8 cellular contexts compared by ENCODE assay signal in genomic region chr2:203814661-203815540, GRCh38. TPM values are rescaled to one million over a fixed set of nuclear protein-coding genes. Genes with fewer than 3 reads are reported as not detected.
DNase-seq lines count a peak whose midpoint lies in the region; ATAC-seq and TF ChIP-seq lines count a peak whose summit lies in the region.

No MANE protein-coding gene starts in this region.

- peak; percentile 78 for ATAC-seq in GM18499 (IDR thresholded peaks at IDR 0.05; ENCODE audit: insufficient read depth, unreplicated experiment)
- peak; percentile 90 for ATAC-seq in HG02973 (IDR thresholded peaks at IDR 0.05; ENCODE audit: unreplicated experiment)

- intact Hi-C loops in A673 (cut with micrococcal nuclease; ENCODE audit: unreplicated experiment) (loop anchor here (2.0 to 10.0 kb wide), 4 partner anchors 333 to 1226 kb away; no protein-coding TSS in a partner anchor), MCF 10A (cut with micrococcal nuclease) (loop anchor here (1.0 to 10.0 kb wide), 9 partner anchors 94 to 1242 kb away; partner anchors contain the start of gene RAPH1)

- no peak overlapping the region for H3K4me3 ChIP-seq in A673 (ENCODE audit: low read depth, low read length, poor library complexity, severe bottlenecking)

- H3K27me3 Mint-ChIP-seq in T-helper 1 cell treated with Interleukin-12 subunit alpha and Interleukin-12 subunit beta and Interleukin-4 antibody, amounts not matched to agents 30 μg/mL and 1 μg/mL, for 36 hours (ENCODE audit: low read depth) = peaks cover 17% of the 10 kb centered on the region
- H3K27me3 Mint-ChIP-seq in MCF 10A (ENCODE audit: insufficient read depth, unreplicated experiment) (no peaks in the 10 kb centered on the region), immature natural killer cell (ENCODE audit: low read depth in 3 of 3) (peaks cover 3 to 6% (median 4%) of the 10 kb centered on the region in 3 donors)

- H3K9me3 ChIP-seq in A673 (ENCODE audit: low read depth, low read length, poor library complexity, severe bottlenecking) = no peaks in the 10 kb centered on the region

- peaks cover 43% of the 10 kb centered on the region for H3K4me1 Mint-ChIP-seq in T-helper 1 cell treated with Interleukin-12 subunit alpha and Interleukin-12 subunit beta and Interleukin-4 antibody, amounts not matched to agents 30 μg/mL and 1 μg/mL, for 36 hours (ENCODE audit: low read depth)
- peaks cover 14% of the 10 kb centered on the region for H3K4me1 Mint-ChIP-seq in MCF 10A (ENCODE audit: insufficient read depth, unreplicated experiment)
- H3K4me1 Mint-ChIP-seq in immature natural killer cell = peaks cover 31 to 35% of the 10 kb centered on the region in 2 donors

- H3K27me3 ChIP-seq in A673 (replicated peaks; ENCODE audit: insufficient read depth, low read depth, low read length, poor library complexity) = no peaks in the 10 kb centered on the region

- peak; percentile 66 for TF ChIP-seq CTCF in A673 (conservative IDR thresholded peaks at IDR 0.05; ENCODE audit: low read depth, low read length)
- TF ChIP-seq CTCF in MCF 10A (IDR thresholded peaks at IDR 0.05; ENCODE audit: unreplicated experiment) = peak; percentile 76

- H3K27ac Mint-ChIP-seq in T-helper 1 cell treated with Interleukin-12 subunit alpha and Interleukin-12 subunit beta and Interleukin-4 antibody, amounts not matched to agents 30 μg/mL and 1 μg/mL, for 36 hours = peak overlapping the region; percentile 65
- H3K27ac Mint-ChIP-seq in MCF 10A (ENCODE audit: low read depth, unreplicated experiment) = no peak overlapping the region
- H3K27ac Mint-ChIP-seq in immature natural killer cell = peak overlapping the region in 1 of 6 donors; percentile 27

- H3K4me3 Mint-ChIP-seq in T-helper 1 cell treated with Interleukin-12 subunit alpha and Interleukin-12 subunit beta and Interleukin-4 antibody, amounts not matched to agents 30 μg/mL and 1 μg/mL, for 36 hours = peak overlapping the region; percentile 41
- H3K4me3 Mint-ChIP-seq in MCF 10A (ENCODE audit: unreplicated experiment) (no peak overlapping the region), immature natural killer cell (peak overlapping the region in 2 of 5 donors; percentile 46)

- DNase-seq in A673 (ENCODE audit: low spot score) (peak; percentile 76), NCI-H2029 treated with DMSO at 0.1 percent for 48 hours (lab: John Stamatoyannopoulos, UW) (peak; percentile 72), MCF 10A (ENCODE audit: unreplicated experiment) (peak; percentile 79), immature natural killer cell (peak; percentile 52 to 68 (median 61))
- peak; percentile 72 for DNase-seq in stimulated activated CD4-positive, alpha-beta T cell treated with anti-CD3 and anti-CD28 coated beads, Interleukin-15, amount 100 ng/mL, for 24 hours

- H3K9me3 Mint-ChIP-seq in T-helper 1 cell treated with Interleukin-12 subunit alpha and Interleukin-12 subunit beta and Interleukin-4 antibody, amounts not matched to agents 30 μg/mL and 1 μg/mL, for 36 hours = no peaks in the 10 kb centered on the region
- no peaks in the 10 kb centered on the region for H3K9me3 Mint-ChIP-seq in MCF 10A (ENCODE audit: unreplicated experiment)
- H3K9me3 Mint-ChIP-seq in immature natural killer cell = no peaks in the 10 kb centered on the region

- no TSS peak for BruUV-seq in A673 (replicated peaks; lab: Mats Ljungman, UMichigan)
- no TSS peak for BruUV-seq in MCF 10A (replicated peaks; lab: Mats Ljungman, UMichigan)

- H3K4me1 ChIP-seq in A673 (ENCODE audit: insufficient read depth, low read length, poor library complexity, severe bottlenecking) = no peaks in the 10 kb centered on the region

- H3K27ac ChIP-seq in A673 (ENCODE audit: low read depth, low read length, poor library complexity, severe bottlenecking) = no peak overlapping the region

- POLR2A ChIA-PET in A673 (lab: Charles Lee; ENCODE audit: low non-redundant PET) (interaction anchor here (0.5 kb wide), 1 partner anchor 716 kb away, joined by 12 read pairs; no protein-coding TSS in a partner anchor), MCF 10A (lab: Yijun Ruan, JAX) (interaction anchor here (0.5 to 1.7 kb wide), 8 partner anchors 17 to 333 kb away, joined by 3 to 5 read pairs (median 4); partner anchors contain the start of gene RAPH1)

- H3K36me3 ChIP-seq in A673 (ENCODE audit: insufficient read depth, low read length, poor library complexity, severe bottlenecking) = no peaks in the 10 kb centered on the region

- H3K36me3 Mint-ChIP-seq in T-helper 1 cell treated with Interleukin-12 subunit alpha and Interleukin-12 subunit beta and Interleukin-4 antibody, amounts not matched to agents 30 μg/mL and 1 μg/mL, for 36 hours (ENCODE audit: low read depth) = no peaks in the 10 kb centered on the region
- H3K36me3 Mint-ChIP-seq in MCF 10A (ENCODE audit: insufficient read depth, unreplicated experiment) (no peaks in the 10 kb centered on the region), immature natural killer cell (no peaks in the 10 kb centered on the region)

- CTCF ChIA-PET in A673 (lab: Charles Lee) = interaction anchor here (0.5 to 1.5 kb wide), 10 partner anchors 11 to 1333 kb away, joined by 3 to 6 read pairs (median 4); no protein-coding TSS in a partner anchor
- CTCF ChIA-PET in MCF 10A (lab: Yijun Ruan, JAX) = interaction anchor here (0.6 to 5.6 kb wide), 56 partner anchors 9 to 589 kb away, joined by 3 to 93 read pairs (median 4); no protein-coding TSS in a partner anchor

RNA-seq across cellular contexts. Expression of gene CTLA4, which starts 52.7 kb away (rescaled TPM):
- total RNA-seq in A673 (2021) = not detected in 2 replicates
- not detected in 2 replicates for total RNA-seq in MCF 10A (2022)
- 1 to 10 TPM in 1 of 3 donors, not detected in 2; 1.1 TPM for polyA plus RNA-seq in immature natural killer cell
